16 cellular contexts compared by ENCODE assay signal in the genomic region with DNA sequence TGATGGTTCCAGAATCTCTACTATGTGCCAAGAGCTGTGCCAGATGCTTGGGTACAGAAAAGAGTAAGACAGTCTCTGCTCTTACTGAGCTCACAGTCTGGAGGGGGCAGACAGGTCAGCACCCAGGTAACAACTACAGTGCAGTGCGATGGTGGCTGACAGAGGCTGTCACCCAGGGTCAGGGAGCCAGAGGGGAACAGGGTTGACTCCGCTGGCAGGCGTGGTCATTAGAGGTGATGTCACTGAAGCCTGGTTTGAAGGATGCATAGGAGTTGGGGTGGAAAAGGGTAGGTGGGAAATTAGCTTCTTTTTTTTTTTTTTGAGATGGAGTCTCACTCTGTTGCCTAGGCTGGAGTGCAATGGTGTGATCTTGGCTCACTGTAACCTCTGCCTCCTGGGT. TPM values are rescaled to one million over a fixed set of nuclear protein-coding genes. Genes with fewer than 3 reads are reported as not detected.
DNase-seq lines count a peak whose midpoint lies in the region; ATAC-seq and TF ChIP-seq lines count a peak whose summit lies in the region.
"Had no signal": no experiment of that assay in that cellular context is flagged by ENCODE, and none has a peak within 500 bp of the region (broad histone marks: within the 10 kb centered on the region; RNA-seq: fewer than 3 reads in every experiment).

No MANE protein-coding gene starts in this region.

- H2AK9ac ChIP-seq in IMR-90 (replicated peaks; ENCODE audit: low read depth, low read length, poor library complexity), result no peak overlapping the region

- TF ChIP-seq POLR2A in IMR-90 (IDR thresholded peaks at IDR 0.05; ENCODE audit: low read depth, low read length), result no peak

- BruUV-seq in IMR-90 (replicated peaks; lab: Mats Ljungman, UMichigan), result no TSS peak

- whole genome bisulfite sequencing in IMR-90 (ENCODE audit: extremely low coverage in 2 of 2, insufficient read length in 1 of 2), 2 experiments, result no CpG with 5 or more reads among the region's 3 CpGs

- no peak for TF ChIP-seq RAD21 in IMR-90 (IDR thresholded peaks at IDR 0.05; ENCODE audit: low read length)

- peak overlapping the region; percentile 25; the same call in 1 of the 2 replicates for H2AK5ac ChIP-seq in IMR-90 (ENCODE audit: low read depth, low read length)

- no peaks in the 10 kb centered on the region for H3K27me3 ChIP-seq in IMR-90 (ENCODE audit: control insufficient read depth, insufficient read depth, low read length)
- H3K27me3 ChIP-seq: BLaER1 treated with 17β-estradiol and CSF1 and Interleukin-3, amounts not matched to agents 10 nM and 100 nM had no signal

- no peak overlapping the region for H3K4me3 ChIP-seq in IMR-90 (ENCODE audit: insufficient read depth, low read depth, low read length)
- H3K4me3 ChIP-seq: BLaER1 treated with 17β-estradiol and CSF1 and Interleukin-3, amounts not matched to agents 10 nM and 100 nM; HAP-1 had no signal

- H3K4me2 ChIP-seq in IMR-90 (ENCODE audit: low read depth, low read length), result no peak overlapping the region
- H3K4me2 ChIP-seq: BLaER1 treated with 17β-estradiol and CSF1 and Interleukin-3, amounts not matched to agents 10 nM and 100 nM had no signal

- H2AFZ ChIP-seq in IMR-90 (replicated peaks; ENCODE audit: low read length, poor library complexity), result no peak overlapping the region

- intact Hi-C loops in IMR-90 (cut with micrococcal nuclease), result no loop called here

- peaks cover 5% of the 10 kb centered on the region; the same call in 1 of the 2 replicates for H3K36me3 ChIP-seq in IMR-90 (ENCODE audit: control insufficient read depth, insufficient read depth, low read length)
- H3K36me3 ChIP-seq: HAP-1 had no signal

- H2BK120ac ChIP-seq in IMR-90 (ENCODE audit: low read depth, low read length), result no peak overlapping the region; the same call in 1 of the 2 replicates

- H3K36me3 Mint-ChIP-seq in progenitor cell of endocrine pancreas (ENCODE audit: insufficient read depth), result peaks cover 21% of the 10 kb centered on the region

- POLR2A ChIA-PET in IMR-90 (lab: Charles Lee; ENCODE audit: unreplicated experiment), result no interaction called here

- H3K9ac ChIP-seq in IMR-90 (ENCODE audit: low read depth, low read length), result no peak overlapping the region
- H3K9ac ChIP-seq: BLaER1 treated with 17β-estradiol and CSF1 and Interleukin-3, amounts not matched to agents 10 nM and 100 nM had no signal

- H3K9me1 ChIP-seq in IMR-90 (ENCODE audit: insufficient read depth, low read length), result peaks cover 24% of the 10 kb centered on the region

- peak overlapping the region; percentile 58; the same call in 2 of the 3 replicates for H2BK15ac ChIP-seq in IMR-90 (ENCODE audit: low read depth, low read length)

- TF ChIP-seq CTCF in IMR-90 (conservative IDR thresholded peaks at IDR 0.05; ENCODE audit: low read depth, low read length) (no peak), progenitor cell of endocrine pancreas (IDR thresholded peaks at IDR 0.05; ENCODE audit: unreplicated experiment) (no peak)

- peaks cover 21 to 41% of the 10 kb centered on the region in 2 experiments; a peak in 3 of 4 replicates for H3K79me1 ChIP-seq in IMR-90 (ENCODE audit: low read depth in 1 of 2, low read length in 2 of 2)

- no peaks in the 10 kb centered on the region for H3K9me3 Mint-ChIP-seq in progenitor cell of endocrine pancreas (ENCODE audit: low read depth)
- H3K9me3 Mint-ChIP-seq: CD8-positive, alpha-beta T cell had no signal

- no peak overlapping the region for H4K91ac ChIP-seq in IMR-90 (ENCODE audit: insufficient read depth, low read depth, low read length)

- no peak overlapping the region for H2BK20ac ChIP-seq in IMR-90 (ENCODE audit: low read depth, low read length)

- no peak overlapping the region for H3K27ac ChIP-seq in IMR-90 (ENCODE audit: insufficient read depth, low read length)
- peak overlapping the region; percentile 1 for H3K27ac ChIP-seq in angular gyrus (ENCODE audit: low read depth, low read length)
- H3K27ac ChIP-seq: BLaER1 treated with 17β-estradiol and CSF1 and Interleukin-3, amounts not matched to agents 10 nM and 100 nM had no signal

- peak; percentile 28 for DNase-seq in activated CD8-positive, alpha-beta memory T cell treated with anti-CD3 and anti-CD28 coated beads for 24 hours
- DNase-seq in activated CD8-positive, alpha-beta memory T cell treated with anti-CD3 and anti-CD28 coated beads, Interleukin-2, amount 50 U/mL, for 4 hours, result no peak
- DNase-seq in IMR-90 (no peak), progenitor cell of endocrine pancreas (ENCODE audit: low spot score, unreplicated experiment) (no peak), NCI-H2171 (lab: John Stamatoyannopoulos, UW) (no peak)
- DNase-seq: Calu3; CD8-positive, alpha-beta T cell; DMS79 treated with DMSO at 0.1 percent for 48 hours; GF-D8 had no signal

- no peak overlapping the region for H3K18ac ChIP-seq in IMR-90 (ENCODE audit: low read depth, low read length)

- H3K56ac ChIP-seq in IMR-90 (ENCODE audit: extremely low read depth, insufficient read depth, low read length), result no peak overlapping the region

- dilution Hi-C loops in IMR-90 (cut with HindIII; ENCODE audit: low sequenced_read_pairs, unreplicated experiment), result no loop called here

- in situ Hi-C loops in IMR-90 (cut with MboI; ENCODE audit: low sequenced_read_pairs), result no loop called here

- H4K5ac ChIP-seq in IMR-90 (ENCODE audit: low read depth, low read length), result no peak overlapping the region

- no peak overlapping the region for H3K23ac ChIP-seq in IMR-90 (ENCODE audit: low read depth, low read length)

- CTCF ChIA-PET in IMR-90 (lab: Yijun Ruan, JAX), result interaction anchor here (0.9 kb wide), 1 partner anchor 188 kb away, joined by 3 read pairs; a partner anchor contains a TSS

- no peaks in the 10 kb centered on the region for H3K27me3 Mint-ChIP-seq in progenitor cell of endocrine pancreas
- H3K27me3 Mint-ChIP-seq: B cell had no signal

- no peak for ATAC-seq in IMR-90 (ENCODE audit: low read depth)
- no peak for ATAC-seq in HG03095 (IDR thresholded peaks at IDR 0.05; ENCODE audit: unreplicated experiment)
- ATAC-seq: CD8-positive, alpha-beta T cell had no signal

- no peak overlapping the region for H4K8ac ChIP-seq in IMR-90 (ENCODE audit: low read depth in 2 of 2, low read length in 2 of 2)

- H4K20me1 ChIP-seq in IMR-90 (ENCODE audit: insufficient read depth, low read length), result no peaks in the 10 kb centered on the region; the same call in 1 of the 2 replicates

- H3K4me3 Mint-ChIP-seq in progenitor cell of endocrine pancreas (ENCODE audit: low read depth), result no peak overlapping the region
- H3K4me3 Mint-ChIP-seq: B cell; CD8-positive, alpha-beta T cell had no signal

- H3K9me3 ChIP-seq in IMR-90 (ENCODE audit: control insufficient read depth, insufficient read depth, low read length), result no peaks in the 10 kb centered on the region
- H3K9me3 ChIP-seq: HAP-1 had no signal

- no peak overlapping the region for H3K14ac ChIP-seq in IMR-90 (replicated peaks; ENCODE audit: low read depth, low read length)

- H3K4me1 Mint-ChIP-seq in progenitor cell of endocrine pancreas (ENCODE audit: low read depth), result peaks cover 22% of the 10 kb centered on the region

- H3K4me1 ChIP-seq in IMR-90 (ENCODE audit: control insufficient read depth, insufficient read depth, low read length), result peaks cover 20% of the 10 kb centered on the region

- peak overlapping the region; percentile 8; the same call in 1 of the 2 replicates for H3K4ac ChIP-seq in IMR-90 (ENCODE audit: low read depth, low read length)

- peak overlapping the region; percentile 56 for H3K27ac Mint-ChIP-seq in progenitor cell of endocrine pancreas
- H3K27ac Mint-ChIP-seq: B cell; CD8-positive, alpha-beta T cell had no signal

- H2BK5ac ChIP-seq in IMR-90 (ENCODE audit: low read depth, low read length, poor library complexity, severe bottlenecking), result no peak overlapping the region

TF ChIP-seq in IMR-90, 13 proteins besides CTCF, POLR2A, EP300 and RAD21:
- TF ChIP-seq MAZ (IDR thresholded peaks at IDR 0.05; ENCODE audit: borderline replicate concordance, low read depth, low read length), result no peak
- no peak for TF ChIP-seq RCOR1 (IDR thresholded peaks at IDR 0.05; ENCODE audit: insufficient replicate concordance, low read length)
- no peak for TF ChIP-seq BHLHE40 (IDR thresholded peaks at IDR 0.05; ENCODE audit: low read depth, low read length)
- TF ChIP-seq CHD1 (IDR thresholded peaks at IDR 0.05; ENCODE audit: low read depth, low read length), result no peak
- no peak for TF ChIP-seq SMC3 (IDR thresholded peaks at IDR 0.05; ENCODE audit: low read depth, low read length)
- no peak for TF ChIP-seq FOS (IDR thresholded peaks at IDR 0.05; ENCODE audit: low read depth, low read length)
- TF ChIP-seq, protein P1, sequence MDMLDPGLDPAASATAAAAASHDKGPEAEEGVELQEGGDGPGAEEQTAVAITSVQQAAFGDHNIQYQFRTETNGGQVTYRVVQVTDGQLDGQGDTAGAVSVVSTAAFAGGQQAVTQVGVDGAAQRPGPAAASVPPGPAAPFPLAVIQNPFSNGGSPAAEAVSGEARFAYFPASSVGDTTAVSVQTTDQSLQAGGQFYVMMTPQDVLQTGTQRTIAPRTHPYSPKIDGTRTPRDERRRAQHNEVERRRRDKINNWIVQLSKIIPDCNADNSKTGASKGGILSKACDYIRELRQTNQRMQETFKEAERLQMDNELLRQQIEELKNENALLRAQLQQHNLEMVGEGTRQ (IDR thresholded peaks at IDR 0.05; ENCODE audit: low read depth, low read length), result no peak
- TF ChIP-seq, protein P2, sequence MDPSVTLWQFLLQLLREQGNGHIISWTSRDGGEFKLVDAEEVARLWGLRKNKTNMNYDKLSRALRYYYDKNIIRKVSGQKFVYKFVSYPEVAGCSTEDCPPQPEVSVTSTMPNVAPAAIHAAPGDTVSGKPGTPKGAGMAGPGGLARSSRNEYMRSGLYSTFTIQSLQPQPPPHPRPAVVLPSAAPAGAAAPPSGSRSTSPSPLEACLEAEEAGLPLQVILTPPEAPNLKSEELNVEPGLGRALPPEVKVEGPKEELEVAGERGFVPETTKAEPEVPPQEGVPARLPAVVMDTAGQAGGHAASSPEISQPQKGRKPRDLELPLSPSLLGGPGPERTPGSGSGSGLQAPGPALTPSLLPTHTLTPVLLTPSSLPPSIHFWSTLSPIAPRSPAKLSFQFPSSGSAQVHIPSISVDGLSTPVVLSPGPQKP (IDR thresholded peaks at IDR 0.05; ENCODE audit: borderline replicate concordance, low read depth, low read length), result no peak
- TF ChIP-seq CEBPB (IDR thresholded peaks at IDR 0.05; ENCODE audit: low read depth, low read length), result no peak
- no peak for TF ChIP-seq RFX5 (IDR thresholded peaks at IDR 0.05; ENCODE audit: low read depth, low read length)

RNA-seq across cellular contexts. Expression of a gene that starts 31.5 kb away (rescaled TPM):
- total RNA-seq in IMR-90 (2012; rRNA removed) (33.2 and 33.9 TPM in 2 replicates), progenitor cell of endocrine pancreas (54.6 and 56.0 TPM in 2 replicates)
- 25.3 and 27.7 TPM in 2 replicates for polyA plus RNA-seq in IMR-90 (2012; rRNA removed)
- polyA plus RNA-seq in IMR-90 (2012; cell fraction: cytosol; rRNA removed), result 16.4 and 21.4 TPM in 2 replicates
- polyA plus RNA-seq in IMR-90 (2012; cell fraction: nucleus; rRNA removed; ENCODE audit: low replicate concordance), result 12.6 and 24.4 TPM in 2 replicates

RNA-seq across cellular contexts. Expression of a gene that starts 47.1 kb away (rescaled TPM):
- total RNA-seq in IMR-90 (2012; rRNA removed), result not detected in 2 replicates
- not detected in 2 replicates for polyA plus RNA-seq in IMR-90 (2012; rRNA removed)
- polyA plus RNA-seq in IMR-90 (2012; cell fraction: cytosol; rRNA removed), result 0.07 and 0.08 TPM in 2 replicates
- 0.10 and 0.31 TPM in 2 replicates for polyA plus RNA-seq in IMR-90 (2012; cell fraction: nucleus; rRNA removed; ENCODE audit: low replicate concordance)
- 0.46 and 0.60 TPM in 2 replicates for total RNA-seq in progenitor cell of endocrine pancreas
- total RNA-seq: A172, Calu3, H1 had no signal
